Comparison of ENCODE assay signal across 9 cellular contexts in genomic region chr3:130002666-130003598, GRCh38. TPM values are rescaled to one million over a fixed set of nuclear protein-coding genes. Genes with fewer than 3 reads are reported as not detected.
DNase-seq lines count a peak whose midpoint lies in the region; TF ChIP-seq lines count a peak whose summit lies in the region.
"Not testable (repeated sequence)": the region's sequence is repeated elsewhere in the genome, so short reads cannot be mapped to it uniquely, and the experiment has no call there.
"Had no signal": no experiment of that assay in that cellular context is flagged by ENCODE, and none has a peak within 500 bp of the region (broad histone marks: within the 10 kb centered on the region; RNA-seq: fewer than 3 reads in every experiment).

No MANE protein-coding gene starts in this region.

- DNase-seq in GDM1 (lab: John Stamatoyannopoulos, UW) (peak; percentile 58), NAMALWA (ENCODE audit: low spot score) (peak; percentile 55), T follicular helper cell (ENCODE audit: low read depth) (peak; percentile 48), lower leg skin (ENCODE audit: low spot score in 2 of 2) (peak in 1 of 2 donors; percentile 86), uterus (peak; percentile 20 to 66)
- DNase-seq in activated T-helper 2 cell treated with anti-CD3 and anti-CD28 coated beads, Interferon-gamma antibody, Interleukin-2, Interleukin-4, amounts not matched to agents 10 μg/mL and 5 μg/mL and 100 μg/mL, durations not matched to agents 14 hours and 24 hours and 36 hours (ENCODE audit: low spot score), result peak; percentile 52
- not testable (repeated sequence) for DNase-seq in epithelial cell of proximal tubule (ENCODE audit: low read depth)
- peak; percentile 21 to 56 (median 52) for DNase-seq in stimulated activated CD4-positive, alpha-beta T cell treated with anti-CD3 and anti-CD28 coated beads, Interleukin-12 subunit alpha, Interleukin-12 subunit beta, amount 100 ng/mL, for 48 hours (ENCODE audit: low read depth in 2 of 3, low spot score in 1 of 3)

- intact Hi-C loops in activated T-helper 2 cell treated with anti-CD3 and anti-CD28 coated beads, Interferon-gamma antibody, Interleukin-2, Interleukin-4, amounts not matched to agents 10 μg/mL and 5 μg/mL and 100 μg/mL, durations not matched to agents 14 hours and 24 hours and 36 hours (cut with micrococcal nuclease), result loop anchor here (2.0 to 10.0 kb wide), 2 partner anchors 58 to 352 kb away; no protein-coding TSS in a partner anchor
- intact Hi-C loops in lower leg skin (cut with DNase I; ENCODE audit: low total_unique reads); uterus (cut with DNase I; ENCODE audit: low total_unique reads): not testable (repeated sequence)

- H3K4me1 Mint-ChIP-seq in activated T-helper 2 cell treated with anti-CD3 and anti-CD28 coated beads, Interferon-gamma antibody, Interleukin-2, Interleukin-4, amounts not matched to agents 10 μg/mL and 5 μg/mL and 100 μg/mL, durations not matched to agents 14 hours and 24 hours and 36 hours (ENCODE audit: low read depth), result not testable (repeated sequence)

- not testable (repeated sequence) for H3K9me3 ChIP-seq in uterus

- H3K27me3 ChIP-seq in uterus, result not testable (repeated sequence)

- TF ChIP-seq CTCF in epithelial cell of proximal tubule (conservative IDR thresholded peaks at IDR 0.05; ENCODE audit: low read depth, low read length) (peak; percentile 44), uterus (IDR thresholded peaks at IDR 0.05) (peak; percentile 33 to 93 (median 83))
- not testable (repeated sequence) for TF ChIP-seq CTCF in lower leg skin (IDR thresholded peaks at IDR 0.05)

- WGBS in lower leg skin, 2 donors, result 20 to 44% methylated on average over 7 to 17 of the region's 86 CpGs

- not testable (repeated sequence) for H3K9me3 Mint-ChIP-seq in activated T-helper 2 cell treated with anti-CD3 and anti-CD28 coated beads, Interferon-gamma antibody, Interleukin-2, Interleukin-4, amounts not matched to agents 10 μg/mL and 5 μg/mL and 100 μg/mL, durations not matched to agents 14 hours and 24 hours and 36 hours

- not testable (repeated sequence) for TF ChIP-seq POLR2A in lower leg skin (IDR thresholded peaks at IDR 0.05); uterus (IDR thresholded peaks at IDR 0.05)

- H3K27ac ChIP-seq in uterus, result peak overlapping the region in 1 of 2 donors; percentile 54

- not testable (repeated sequence) for H3K36me3 ChIP-seq in uterus

- H3K4me1 ChIP-seq in uterus, result not testable (repeated sequence)

- not testable (repeated sequence) for H3K27ac Mint-ChIP-seq in activated T-helper 2 cell treated with anti-CD3 and anti-CD28 coated beads, Interferon-gamma antibody, Interleukin-2, Interleukin-4, amounts not matched to agents 10 μg/mL and 5 μg/mL and 100 μg/mL, durations not matched to agents 14 hours and 24 hours and 36 hours

- H3K27me3 Mint-ChIP-seq in activated T-helper 2 cell treated with anti-CD3 and anti-CD28 coated beads, Interferon-gamma antibody, Interleukin-2, Interleukin-4, amounts not matched to agents 10 μg/mL and 5 μg/mL and 100 μg/mL, durations not matched to agents 14 hours and 24 hours and 36 hours (ENCODE audit: low read depth), result peaks cover 46% of the 10 kb centered on the region

- H3K4me3 ChIP-seq in epithelial cell of proximal tubule (ENCODE audit: low read depth, low read length) (peak overlapping the region; percentile 36), lower leg skin (ENCODE audit: low read depth, poor library complexity, severe bottlenecking) (peak overlapping the region; percentile 30), uterus (peak overlapping the region; percentile 17 to 58)

- H3K36me3 Mint-ChIP-seq in activated T-helper 2 cell treated with anti-CD3 and anti-CD28 coated beads, Interferon-gamma antibody, Interleukin-2, Interleukin-4, amounts not matched to agents 10 μg/mL and 5 μg/mL and 100 μg/mL, durations not matched to agents 14 hours and 24 hours and 36 hours (ENCODE audit: low read depth), result not testable (repeated sequence)

- peak overlapping the region; percentile 31 for H3K4me3 Mint-ChIP-seq in activated T-helper 2 cell treated with anti-CD3 and anti-CD28 coated beads, Interferon-gamma antibody, Interleukin-2, Interleukin-4, amounts not matched to agents 10 μg/mL and 5 μg/mL and 100 μg/mL, durations not matched to agents 14 hours and 24 hours and 36 hours (ENCODE audit: low read depth)

RNA-seq across cellular contexts. Expression of gene TRH, which starts 28.4 kb away (rescaled TPM):
- total RNA-seq in activated T-helper 2 cell treated with anti-CD3 and anti-CD28 coated beads, Interferon-gamma antibody, Interleukin-2, Interleukin-4, amounts not matched to agents 10 μg/mL and 5 μg/mL and 100 μg/mL, durations not matched to agents 14 hours and 24 hours and 36 hours, result not detected in 2 replicates
- total RNA-seq in epithelial cell of proximal tubule, result not detected in 2 replicates
- total RNA-seq in lower leg skin, result under 1 TPM in 1 of 4 donors, not detected in 3; 0.30 TPM
- under 1 TPM in 1 of 4 donors, not detected in 3; 0.37 TPM for total RNA-seq in uterus
- total RNA-seq: renal cortical epithelial cell had no signal
